8 cellular contexts compared by ENCODE assay signal in the genomic region with DNA sequence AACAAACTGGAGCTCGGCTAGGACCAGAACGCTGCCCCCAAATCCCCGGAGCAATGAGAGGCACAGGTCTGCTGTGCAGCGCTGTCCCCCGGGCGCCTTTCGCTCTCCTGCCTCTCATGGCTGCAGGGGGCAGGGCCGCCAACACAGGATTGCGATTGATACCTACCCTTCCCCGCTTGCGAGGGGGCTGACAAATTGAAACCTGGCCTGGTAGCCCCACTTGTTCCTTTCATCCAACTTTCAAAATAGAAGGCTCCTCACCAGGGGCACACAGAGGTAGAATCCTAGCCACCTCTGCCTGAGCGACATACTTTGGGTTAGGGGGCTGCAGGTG. TPM values are rescaled to one million over a fixed set of nuclear protein-coding genes. Genes with fewer than 3 reads are reported as not detected.
DNase-seq lines count a peak whose midpoint lies in the region; ATAC-seq and TF ChIP-seq lines count a peak whose summit lies in the region.

No MANE protein-coding gene starts in this region.

- H3K9me3 ChIP-seq in SK-N-MC (ENCODE audit: low read depth, low read length): no peaks in the 10 kb centered on the region
- no peaks in the 10 kb centered on the region for H3K9me3 ChIP-seq in sigmoid colon

- WGBS in sigmoid colon, 2 donors: 27 to 46% methylated on average over 12 of the region's 12 CpGs

- H3K4me3 ChIP-seq in ACC112 (ENCODE audit: low read depth, low read length) (peak overlapping the region; percentile 86), SK-N-MC (peak overlapping the region; percentile 84), sigmoid colon (peak overlapping the region; percentile 28 to 95 (median 92))

- peaks cover 28% of the 10 kb centered on the region for H3K4me1 ChIP-seq in ACC112 (ENCODE audit: control insufficient read depth, insufficient read depth, low read length, unreplicated experiment)
- H3K4me1 ChIP-seq in foreskin keratinocyte: peaks cover 18% of the 10 kb centered on the region
- H3K4me1 ChIP-seq in sigmoid colon: peaks cover 0 to 42% (median 35%) of the 10 kb centered on the region in 4 donors

- TF ChIP-seq CTCF in foreskin keratinocyte (conservative IDR thresholded peaks at IDR 0.05): no peak
- TF ChIP-seq CTCF in sigmoid colon (IDR thresholded peaks at IDR 0.05): no peak

- no peak for TF ChIP-seq EP300 in sigmoid colon (IDR thresholded peaks at IDR 0.05)

- H2AFZ ChIP-seq in ACC112 (ENCODE audit: low read length, unreplicated experiment): no peak overlapping the region

- H3K27ac ChIP-seq in ACC112 (ENCODE audit: low read depth, low read length) (peak overlapping the region; percentile 56; the same call in 1 of the 2 replicates), SK-N-MC (no peak overlapping the region), foreskin keratinocyte (no peak overlapping the region), sigmoid colon (peak overlapping the region; percentile 95 to 98 (median 96))

- intact Hi-C loops in sigmoid colon (cut with DNase I): loop anchor here (1.0 to 2.0 kb wide), 2 partner anchors 21 to 66 kb away; a partner anchor contains a TSS

- no peak overlapping the region for H3K9ac ChIP-seq in SK-N-MC (ENCODE audit: insufficient read length)

- no peaks in the 10 kb centered on the region for H3K79me2 ChIP-seq in ACC112 (ENCODE audit: control insufficient read depth, insufficient read depth, low read length, unreplicated experiment)

- H3K27me3 ChIP-seq in ACC112 (ENCODE audit: insufficient read depth, low read length): no peaks in the 10 kb centered on the region
- H3K27me3 ChIP-seq in foreskin keratinocyte: no peaks in the 10 kb centered on the region
- H3K27me3 ChIP-seq in sigmoid colon: no peaks in the 10 kb centered on the region

- H3K36me3 ChIP-seq in ACC112 (ENCODE audit: insufficient read depth, low read length) (no peaks in the 10 kb centered on the region), SK-N-MC (ENCODE audit: insufficient read depth, low read length) (no peaks in the 10 kb centered on the region), sigmoid colon (peaks cover 23 to 52% (median 32%) of the 10 kb centered on the region in 4 donors)

- no peak for TF ChIP-seq POLR2A in sigmoid colon (IDR thresholded peaks at IDR 0.05)

- ATAC-seq in GM21737 (IDR thresholded peaks at IDR 0.05; ENCODE audit: unreplicated experiment) (peak; percentile 18), foreskin keratinocyte (peak; percentile 13), HG03097 (IDR thresholded peaks at IDR 0.05; ENCODE audit: low FRiP score, unreplicated experiment) (no peak)

- no peak for DNase-seq in SK-N-MC (ENCODE audit: low read depth, low spot score)
- DNase-seq in foreskin keratinocyte: no peak
- no peak for DNase-seq in sigmoid colon
- no peak for DNase-seq in NK-92 (lab: John Stamatoyannopoulos, UW; ENCODE audit: unreplicated experiment)
- DNase-seq in activated gamma-delta T cell treated with Interleukin-2 at 50 U/mL for 16 hours: no peak

RNA-seq across cellular contexts. Expression of a gene that starts 0.6 kb away (rescaled TPM):
- total RNA-seq in foreskin keratinocyte: 3.2 and 3.5 TPM in 2 replicates
- 2.4 and 3.1 TPM in 2 replicates for polyA plus RNA-seq in foreskin keratinocyte
- 10 to 100 TPM in 2 of 4 donors, 1 to 10 TPM in 2; 5.3 to 15.0 (median 10.8) TPM for total RNA-seq in sigmoid colon
- 1 to 10 TPM in 2 of 3 donors, not detected in 1; 6.4 to 8.4 TPM for polyA plus RNA-seq in sigmoid colon

RNA-seq across cellular contexts. Expression of a gene that starts 23.3 kb away (rescaled TPM):
- total RNA-seq in foreskin keratinocyte (not detected in 2 replicates), sigmoid colon (10 to 100 TPM in 1 of 4 donors, 1 to 10 TPM in 1, under 1 TPM in 2; 0.71 to 12.8 (median 3.5) TPM)
- polyA plus RNA-seq in foreskin keratinocyte (not detected in 2 replicates), sigmoid colon (1 to 10 TPM in 2 of 3 donors, under 1 TPM in 1; 0.60 to 9.9 (median 1.5) TPM)

RNA-seq across cellular contexts. Expression of a gene that starts 36.8 kb away (rescaled TPM):
- 15.0 and 16.2 TPM in 2 replicates for total RNA-seq in foreskin keratinocyte
- 15.2 and 15.5 TPM in 2 replicates for polyA plus RNA-seq in foreskin keratinocyte
- total RNA-seq in sigmoid colon: 10 to 100 TPM; 12.5 to 31.0 (median 26.8) TPM
- 10 to 100 TPM; 28.8 to 35.4 (median 29.1) TPM for polyA plus RNA-seq in sigmoid colon

RNA-seq across cellular contexts. Expression of a gene that starts 43.4 kb away (rescaled TPM):
- 0.17 and 0.25 TPM in 2 replicates for total RNA-seq in foreskin keratinocyte
- 0.18 and 0.19 TPM in 2 replicates for polyA plus RNA-seq in foreskin keratinocyte
- total RNA-seq in sigmoid colon: 1 to 10 TPM in 1 of 4 donors, under 1 TPM in 3; 0.28 to 5.8 (median 0.34) TPM
- polyA plus RNA-seq in sigmoid colon: 10 to 100 TPM in 1 of 3 donors, 1 to 10 TPM in 2; 1.6 to 10.3 (median 1.8) TPM

Comparison
In these comparisons a context has a peak if more than half of its experiments do, and no peak if none do; other contexts are left out.
1. H3K27ac ChIP-seq: peak in ACC112 (single experiment) and sigmoid colon (4 of 4); none in SK-N-MC (single experiment) and foreskin keratinocyte (single experiment).
2. Peak in every context shown above with its lines, with median percentiles within 50 percentile points of each other: H3K4me3 ChIP-seq.